18 cellular contexts compared by ENCODE assay signal in genomic region chr21:27369962-27370578, GRCh38.
DNase-seq lines count a peak whose midpoint lies in the region; ATAC-seq and TF ChIP-seq lines count a peak whose summit lies in the region.
"Had no signal": no experiment of that assay in that cellular context is flagged by ENCODE, and none has a peak within 500 bp of the region (broad histone marks: within the 10 kb centered on the region; RNA-seq: fewer than 3 reads in every experiment).

No MANE protein-coding gene starts in this region.

- no peak overlapping the region for H2AK9ac ChIP-seq in IMR-90 (replicated peaks; ENCODE audit: low read depth, low read length, poor library complexity)

- peak overlapping the region; percentile 76 for H3K4ac ChIP-seq in IMR-90 (ENCODE audit: low read depth, low read length)

- POLR2A ChIA-PET in IMR-90 (lab: Charles Lee; ENCODE audit: unreplicated experiment): no interaction called here

- TF ChIP-seq RAD21 in IMR-90 (IDR thresholded peaks at IDR 0.05; ENCODE audit: low read length): no peak

- H3K18ac ChIP-seq in IMR-90 (ENCODE audit: low read depth, low read length): peak overlapping the region; percentile 46; the same call in 1 of the 2 replicates

- no peaks in the 10 kb centered on the region for H3K79me1 ChIP-seq in IMR-90 (ENCODE audit: low read depth in 1 of 2, low read length in 2 of 2)

- in situ Hi-C loops in IMR-90 (cut with MboI; ENCODE audit: low sequenced_read_pairs): no loop called here
- in situ Hi-C loops in KBM-7 (cut with MboI; ENCODE audit: low pct_unique_long_range_greater_than_20kb, low sequenced_read_pairs): no loop called here

- H3K9ac ChIP-seq in IMR-90 (ENCODE audit: low read depth, low read length): no peak overlapping the region
- H3K9ac ChIP-seq: BLaER1 treated with 17β-estradiol and CSF1 and Interleukin-3, amounts not matched to agents 10 nM and 100 nM had no signal

- H2AFZ ChIP-seq in GM23338: no peak overlapping the region
- H2AFZ ChIP-seq in IMR-90 (replicated peaks; ENCODE audit: low read length, poor library complexity): no peak overlapping the region

- H3K27me3 Mint-ChIP-seq in GM23338 (ENCODE audit: insufficient read depth, low read depth, poor library complexity): peaks cover 3% of the 10 kb centered on the region
- H3K27me3 Mint-ChIP-seq: CD8-positive, alpha-beta memory T cell had no signal

- peak; percentile 40 for ATAC-seq in GM23338
- ATAC-seq in IMR-90 (ENCODE audit: low read depth): no peak
- ATAC-seq: K562 had no signal

- H3K4me2 ChIP-seq in GM23338 (peak overlapping the region; percentile 59), IMR-90 (ENCODE audit: low read depth, low read length) (no peak overlapping the region)
- H3K4me2 ChIP-seq: BLaER1 treated with 17β-estradiol and CSF1 and Interleukin-3, amounts not matched to agents 10 nM and 100 nM had no signal

- 0 out of 4 replicates have a peak overlapping the region, but pooled peaks of 1 of the 2 experiments have one; percentile 13 for H4K8ac ChIP-seq in IMR-90 (ENCODE audit: low read depth in 2 of 2, low read length in 2 of 2)

- H3K9me3 Mint-ChIP-seq in GM23338: no peaks in the 10 kb centered on the region
- H3K9me3 Mint-ChIP-seq: HFFc6 had no signal

- no peak overlapping the region for H2BK5ac ChIP-seq in IMR-90 (ENCODE audit: low read depth, low read length, poor library complexity, severe bottlenecking)

- H3K27ac Mint-ChIP-seq in GM23338: peak overlapping the region; percentile 74
- H3K27ac Mint-ChIP-seq: CD8-positive, alpha-beta memory T cell; HFFc6 had no signal

- no peaks in the 10 kb centered on the region for H3K79me2 ChIP-seq in GM23338 (replicated peaks; ENCODE audit: insufficient read depth)

- peak overlapping the region; percentile 0; the same call in 1 of the 2 replicates for H2BK120ac ChIP-seq in IMR-90 (ENCODE audit: low read depth, low read length)

- peak overlapping the region; percentile 68 for H3K27ac ChIP-seq in GM23338 (ENCODE audit: low read depth)
- no peak overlapping the region for H3K27ac ChIP-seq in IMR-90 (ENCODE audit: insufficient read depth, low read length)
- H3K27ac ChIP-seq in iPS DF 6.9 (ENCODE audit: low read length): peak overlapping the region; percentile 86
- H3K27ac ChIP-seq: BLaER1 treated with 17β-estradiol and CSF1 and Interleukin-3, amounts not matched to agents 10 nM and 100 nM had no signal

- H3K9me3 ChIP-seq in IMR-90 (ENCODE audit: control insufficient read depth, insufficient read depth, low read length) (no peaks in the 10 kb centered on the region), iPS DF 6.9 (ENCODE audit: control insufficient read depth, insufficient read depth, low read length) (no peaks in the 10 kb centered on the region)
- H3K9me3 ChIP-seq: BLaER1 treated with 17β-estradiol and CSF1 and Interleukin-3, amounts not matched to agents 10 nM and 100 nM had no signal

- H2BK20ac ChIP-seq in IMR-90 (ENCODE audit: low read depth, low read length): peak overlapping the region; percentile 1; the same call in 1 of the 2 replicates

- H3K14ac ChIP-seq in IMR-90 (replicated peaks; ENCODE audit: low read depth, low read length): no peak overlapping the region

- peaks cover 21% of the 10 kb centered on the region for H3K9me2 ChIP-seq in GM23338 (ENCODE audit: insufficient read depth)

- H3K4me1 ChIP-seq in GM23338 (ENCODE audit: insufficient read depth): peaks cover 37% of the 10 kb centered on the region
- H3K4me1 ChIP-seq in IMR-90 (ENCODE audit: control insufficient read depth, insufficient read depth, low read length): peaks cover 11% of the 10 kb centered on the region; the same call in 1 of the 2 replicates
- H3K4me1 ChIP-seq in iPS DF 6.9 (ENCODE audit: control insufficient read depth, insufficient read depth, low read length): peaks cover 4% of the 10 kb centered on the region; the same call in 1 of the 2 replicates

- H3K4me3 Mint-ChIP-seq in GM23338: no peak overlapping the region; the same call in 2 of the 3 replicates
- H3K4me3 Mint-ChIP-seq: CD8-positive, alpha-beta memory T cell; HFFc6 had no signal

- H2BK15ac ChIP-seq in IMR-90 (ENCODE audit: low read depth, low read length): peak overlapping the region; percentile 30; the same call in 1 of the 3 replicates

- DNase-seq in GM23338 (ENCODE audit: low spot score) (peak; percentile 12), IMR-90 (no peak), glomerular endothelial cell (ENCODE audit: extremely low read depth, low read depth, low spot score) (peak; percentile 48), iPS DF 6.9 (ENCODE audit: low read depth, low spot score) (peak; percentile 16), KBM-7 (no peak), hippocampal formation (lab: John Stamatoyannopoulos, UW) (no peak), NCI-H1092 (lab: John Stamatoyannopoulos, UW) (no peak)
- DNase-seq in effector CD4-positive, alpha-beta T cell: no peak
- DNase-seq: CD8-positive, alpha-beta memory T cell; DMS79; HFFc6; NCI-H1417; NCI-H187; NCI-H2107; NCI-H510A treated with DMSO at 0.1 percent for 48 hours; NCI-H774 had no signal

- H3K27me3 ChIP-seq in GM23338 (ENCODE audit: insufficient read depth) (no peaks in the 10 kb centered on the region), IMR-90 (ENCODE audit: control insufficient read depth, insufficient read depth, low read length) (no peaks in the 10 kb centered on the region), iPS DF 6.9 (ENCODE audit: control insufficient read depth, insufficient read depth, low read length) (no peaks in the 10 kb centered on the region)
- H3K27me3 ChIP-seq: BLaER1 treated with 17β-estradiol and CSF1 and Interleukin-3, amounts not matched to agents 10 nM and 100 nM had no signal

- TF ChIP-seq POLR2A in IMR-90 (IDR thresholded peaks at IDR 0.05; ENCODE audit: low read depth, low read length): no peak

- no peaks in the 10 kb centered on the region for H4K20me1 ChIP-seq in GM23338 (replicated peaks; ENCODE audit: insufficient read depth)
- no peaks in the 10 kb centered on the region for H4K20me1 ChIP-seq in IMR-90 (ENCODE audit: insufficient read depth, low read length)
- H4K20me1 ChIP-seq: BLaER1 treated with 17β-estradiol and CSF1 and Interleukin-3, amounts not matched to agents 10 nM and 100 nM had no signal

- no peak overlapping the region for H3K56ac ChIP-seq in IMR-90 (ENCODE audit: extremely low read depth, insufficient read depth, low read length)

- intact Hi-C loops in IMR-90 (cut with micrococcal nuclease): no loop called here

- no CpG with 5 or more reads among the region's 3 CpGs for WGBS in IMR-90 (ENCODE audit: extremely low coverage in 2 of 2, insufficient read length in 1 of 2), 2 experiments
- WGBS in iPS DF 6.9 (ENCODE audit: insufficient coverage, insufficient read length): no CpG with 5 or more reads among the region's 3 CpGs

- no peaks in the 10 kb centered on the region for H3F3A ChIP-seq in GM23338 (replicated peaks; ENCODE audit: low read depth)

- CTCF ChIA-PET in IMR-90 (lab: Yijun Ruan, JAX): interaction anchor here (1.2 kb wide), 1 partner anchor 18 kb away, joined by 3 read pairs; no protein-coding TSS in a partner anchor

- H4K91ac ChIP-seq in IMR-90 (ENCODE audit: insufficient read depth, low read depth, low read length): peak overlapping the region; percentile 42

- peaks cover 3% of the 10 kb centered on the region; the same call in 2 of the 3 replicates for H3K36me3 Mint-ChIP-seq in GM23338 (ENCODE audit: low read depth)
- H3K36me3 Mint-ChIP-seq: CD8-positive, alpha-beta memory T cell had no signal

- peaks cover 31% of the 10 kb centered on the region for H3K4me1 Mint-ChIP-seq in GM23338
- H3K4me1 Mint-ChIP-seq: CD8-positive, alpha-beta memory T cell had no signal

- H3K23ac ChIP-seq in IMR-90 (ENCODE audit: low read depth, low read length): no peak overlapping the region

- no TSS peak for BruUV-seq in IMR-90 (replicated peaks; lab: Mats Ljungman, UMichigan)

- peaks cover 5% of the 10 kb centered on the region; the same call in 1 of the 2 replicates for H3K9me1 ChIP-seq in IMR-90 (ENCODE audit: insufficient read depth, low read length)

- peak overlapping the region; percentile 65; the same call in 1 of the 2 replicates for H2AK5ac ChIP-seq in IMR-90 (ENCODE audit: low read depth, low read length)

- H3K4me3 ChIP-seq in GM23338 (no peak overlapping the region), IMR-90 (ENCODE audit: insufficient read depth, low read depth, low read length) (no peak overlapping the region), iPS DF 6.9 (ENCODE audit: low read length) (no peak overlapping the region)
- H3K4me3 ChIP-seq: BLaER1 treated with 17β-estradiol and CSF1 and Interleukin-3, amounts not matched to agents 10 nM and 100 nM; K562 had no signal

- TF ChIP-seq CTCF in GM23338 (conservative IDR thresholded peaks at IDR 0.05; ENCODE audit: low read depth in 2 of 2): no peak
- no peak for TF ChIP-seq CTCF in IMR-90 (conservative IDR thresholded peaks at IDR 0.05; ENCODE audit: low read depth, low read length)

- dilution Hi-C loops in IMR-90 (cut with HindIII; ENCODE audit: low sequenced_read_pairs, unreplicated experiment): no loop called here

- H4K5ac ChIP-seq in IMR-90 (ENCODE audit: low read depth, low read length): no peak overlapping the region; the same call in 1 of the 2 replicates

- H3K36me3 ChIP-seq in GM23338 (ENCODE audit: insufficient read depth) (no peaks in the 10 kb centered on the region), IMR-90 (ENCODE audit: control insufficient read depth, insufficient read depth, low read length) (no peaks in the 10 kb centered on the region), iPS DF 6.9 (ENCODE audit: control insufficient read depth, insufficient read depth, low read length) (no peaks in the 10 kb centered on the region)
- H3K36me3 ChIP-seq: BLaER1 treated with 17β-estradiol and CSF1 and Interleukin-3, amounts not matched to agents 10 nM and 100 nM had no signal

TF ChIP-seq in GM23338, 12 proteins besides CTCF, POLR2A, EP300 and RAD21 (continues in another document):
- TF ChIP-seq ZNF331 (CRISPR knock-in tag; IDR thresholded peaks at IDR 0.05; ENCODE audit: low read depth): no peak
- no peak for TF ChIP-seq JUNB (IDR thresholded peaks at IDR 0.05; ENCODE audit: unreplicated experiment)

TF ChIP-seq in IMR-90, 13 proteins besides CTCF, POLR2A, EP300 and RAD21:
- TF ChIP-seq CHD1 (IDR thresholded peaks at IDR 0.05; ENCODE audit: low read depth, low read length) (no peak), SMC3 (IDR thresholded peaks at IDR 0.05; ENCODE audit: low read depth, low read length) (no peak), FOS (IDR thresholded peaks at IDR 0.05; ENCODE audit: low read depth, low read length) (no peak)

Comparison
In these comparisons a context has a peak if more than half of its experiments do, and no peak if none do; other contexts are left out.
1. DNase-seq: peak in GM23338 (single experiment), glomerular endothelial cell (single experiment) and iPS DF 6.9 (single experiment); none in IMR-90 (single experiment), effector CD4-positive, alpha-beta T cell (single experiment), KBM-7 (single experiment), hippocampal formation (0 of 2) and NCI-H1092 (single experiment).